1 cellular context compared by ENCODE assay signal in the genomic region with DNA sequence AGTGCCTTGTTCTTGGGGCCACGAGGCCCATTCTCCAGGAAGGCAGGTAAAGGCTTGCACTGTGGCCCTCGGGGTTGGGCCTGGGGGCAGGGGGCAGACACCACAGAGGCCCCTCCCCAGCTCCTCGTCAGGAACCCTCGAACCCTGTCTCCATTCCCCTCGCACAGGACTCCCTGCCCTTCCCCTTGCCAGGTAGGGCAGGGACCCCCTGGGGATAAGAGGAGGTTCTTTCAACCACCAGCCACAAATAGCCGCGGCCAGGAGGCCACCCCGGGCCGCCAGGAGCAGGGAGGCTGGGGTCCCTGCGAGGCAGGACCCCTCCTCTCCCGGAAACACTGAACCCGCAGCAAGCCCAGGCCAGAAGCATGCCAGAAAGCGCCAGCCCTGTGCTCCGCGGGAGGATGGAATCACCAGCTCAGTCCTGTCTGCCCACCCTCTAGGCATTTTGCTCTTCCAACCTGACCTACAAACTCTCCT.
TF ChIP-seq lines count a peak whose summit lies in the region.

No MANE protein-coding gene starts in this region.

TF ChIP-seq in HepG2, 621 proteins besides CTCF, POLR2A, EP300 and RAD21 (continued from another document):
- no peak for TF ChIP-seq ARID4A (CRISPR knock-in tag; IDR thresholded peaks at IDR 0.05; ENCODE audit: borderline replicate concordance)
- peak; percentile 17 for TF ChIP-seq RBM22 (optimal IDR thresholded peaks at IDR 0.05; ENCODE audit: low read length)
- peak; percentile 52 for TF ChIP-seq ZNF629 (CRISPR knock-in tag; conservative IDR thresholded peaks at IDR 0.05)
